In genomic region chr6:21665436-21666199, GRCh38 we compare ENCODE assay signal across 9 cellular contexts.
DNase-seq lines count a peak whose midpoint lies in the region; ATAC-seq lines count a peak whose summit lies in the region.
"Had no signal": no experiment of that assay in that cellular context is flagged by ENCODE, and none has a peak within 500 bp of the region (broad histone marks: within the 10 kb centered on the region; RNA-seq: fewer than 3 reads in every experiment).

No MANE protein-coding gene starts in this region.

- no peaks in the 10 kb centered on the region for H3K9me3 ChIP-seq in HAP-1
- H3K9me3 ChIP-seq in iPS DF 6.9 (ENCODE audit: control insufficient read depth, insufficient read depth, low read length): no peaks in the 10 kb centered on the region
- no peaks in the 10 kb centered on the region for H3K9me3 ChIP-seq in skeletal muscle satellite cell (replicated peaks; ENCODE audit: low read length)

- no peak overlapping the region for H3K9ac ChIP-seq in skeletal muscle satellite cell (ENCODE audit: low read depth, low read length)

- DNase-seq in HAP-1 (ENCODE audit: low spot score in 2 of 2): no peak
- peak; percentile 76 for DNase-seq in iPS DF 6.9 (ENCODE audit: low read depth, low spot score)
- no peak for DNase-seq in effector memory CD8-positive, alpha-beta T cell
- no peak for DNase-seq in NCI-H2029 (lab: John Stamatoyannopoulos, UW)
- no peak for DNase-seq in NCI-H345 (lab: John Stamatoyannopoulos, UW)

- no peak for ATAC-seq in activated T-helper 17 cell treated with anti-CD3 and anti-CD28 coated beads, Interleukin-2, amount 50 U/mL, for 72 hours (replicated peaks)
- no peak for ATAC-seq in effector memory CD8-positive, alpha-beta T cell (replicated peaks)
- no peak for ATAC-seq in GM18870 (IDR thresholded peaks at IDR 0.05; ENCODE audit: unreplicated experiment)

- H3K27me3 Mint-ChIP-seq in activated T-helper 17 cell treated with anti-CD3 and anti-CD28 coated beads, Interleukin-2, amount 50 U/mL, for 72 hours: peaks cover 59% of the 10 kb centered on the region
- H3K27me3 Mint-ChIP-seq in effector memory CD8-positive, alpha-beta T cell: peaks cover 69 to 72% of the 10 kb centered on the region in 2 donors

- H3K4me3 Mint-ChIP-seq in activated T-helper 17 cell treated with anti-CD3 and anti-CD28 coated beads, Interleukin-2, amount 50 U/mL, for 72 hours: peak overlapping the region; percentile 19
- H3K4me3 Mint-ChIP-seq in effector memory CD8-positive, alpha-beta T cell: peak overlapping the region in 1 of 2 donors; percentile 51

- H3K4me2 ChIP-seq in skeletal muscle satellite cell (ENCODE audit: low read length): peak overlapping the region; percentile 98

- peak overlapping the region; percentile 42 for H3K4me3 ChIP-seq in HAP-1
- peak overlapping the region; percentile 98; the same call in 1 of the 2 replicates for H3K4me3 ChIP-seq in iPS DF 6.9 (ENCODE audit: low read length)
- peak overlapping the region; percentile 73 for H3K4me3 ChIP-seq in skeletal muscle satellite cell (ENCODE audit: low read length)

- H3K4me1 ChIP-seq in HAP-1 (peaks cover 13% of the 10 kb centered on the region), iPS DF 6.9 (ENCODE audit: control insufficient read depth, insufficient read depth, low read length) (peaks cover 2% of the 10 kb centered on the region), skeletal muscle satellite cell (ENCODE audit: control insufficient read depth, insufficient read depth, low read length) (peaks cover 18% of the 10 kb centered on the region)

- WGBS in iPS DF 6.9 (ENCODE audit: insufficient coverage, insufficient read length): no CpG with 5 or more reads among the region's 35 CpGs

- H3K36me3 ChIP-seq in HAP-1 (replicated peaks) (no peaks in the 10 kb centered on the region), iPS DF 6.9 (ENCODE audit: control insufficient read depth, insufficient read depth, low read length) (no peaks in the 10 kb centered on the region), skeletal muscle satellite cell (ENCODE audit: insufficient read depth, low read length) (no peaks in the 10 kb centered on the region)

- peak overlapping the region; percentile 1 for H3K27ac ChIP-seq in iPS DF 6.9 (ENCODE audit: low read length)
- H3K27ac ChIP-seq: VCaP had no signal

- no peak overlapping the region for H3K27ac Mint-ChIP-seq in activated T-helper 17 cell treated with anti-CD3 and anti-CD28 coated beads, Interleukin-2, amount 50 U/mL, for 72 hours
- H3K27ac Mint-ChIP-seq in effector memory CD8-positive, alpha-beta T cell: no peak overlapping the region

- H3K4me1 Mint-ChIP-seq in activated T-helper 17 cell treated with anti-CD3 and anti-CD28 coated beads, Interleukin-2, amount 50 U/mL, for 72 hours: no peaks in the 10 kb centered on the region
- peaks cover 3 to 10% of the 10 kb centered on the region in 2 donors for H3K4me1 Mint-ChIP-seq in effector memory CD8-positive, alpha-beta T cell (ENCODE audit: low read depth in 2 of 2)

- H3K36me3 Mint-ChIP-seq in activated T-helper 17 cell treated with anti-CD3 and anti-CD28 coated beads, Interleukin-2, amount 50 U/mL, for 72 hours (ENCODE audit: low read depth): no peaks in the 10 kb centered on the region
- H3K36me3 Mint-ChIP-seq in effector memory CD8-positive, alpha-beta T cell (ENCODE audit: insufficient read depth): peaks cover 4% of the 10 kb centered on the region

- in situ Hi-C loops in HAP-1 (cut with MboI; ENCODE audit: low sequenced_read_pairs): no loop called here

- H3K27me3 ChIP-seq in HAP-1 (ENCODE audit: low read depth) (no peaks in the 10 kb centered on the region), iPS DF 6.9 (ENCODE audit: control insufficient read depth, insufficient read depth, low read length) (no peaks in the 10 kb centered on the region), skeletal muscle satellite cell (ENCODE audit: control insufficient read depth, insufficient read depth, low read length) (peaks cover 29% of the 10 kb centered on the region)

- H3K9me3 Mint-ChIP-seq in activated T-helper 17 cell treated with anti-CD3 and anti-CD28 coated beads, Interleukin-2, amount 50 U/mL, for 72 hours: no peaks in the 10 kb centered on the region
- H3K9me3 Mint-ChIP-seq in effector memory CD8-positive, alpha-beta T cell: peaks cover 0 to 3% of the 10 kb centered on the region in 2 donors

Comparison
In these comparisons a context has a peak if more than half of its experiments do, and no peak if none do; other contexts are left out.
1. H3K4me3 ChIP-seq: peak in every context shown above with its lines; median percentile 98 in iPS DF 6.9; 73 in skeletal muscle satellite cell; 42 in HAP-1.